10 cellular contexts compared by ENCODE assay signal in genomic region chr1:11563560-11564069, GRCh38.
A peak's percentile ranks its signal among the peaks of the same experiment; 100 is the strongest.
DNase-seq lines count a peak whose midpoint lies in the region; ATAC-seq, FAIRE-seq and TF ChIP-seq lines count a peak whose summit lies in the region.
"Had no signal": no experiment of that assay in that cellular context is flagged by ENCODE, and none has a peak within 500 bp of the region (broad histone marks: within the 10 kb centered on the region; RNA-seq: fewer than 3 reads in every experiment).

No MANE protein-coding gene starts in this region.

- H3K4me2 ChIP-seq in H9 (ENCODE audit: insufficient read depth, insufficient read length, low read length) (no peak overlapping the region), neural progenitor cell (peak overlapping the region; percentile 59)

- no peak overlapping the region for H3K4me3 ChIP-seq in WERI-Rb-1 (ENCODE audit: low read depth, low read length)
- no peak overlapping the region for H3K4me3 ChIP-seq in neural progenitor cell
- no peak overlapping the region for H3K4me3 ChIP-seq in small intestine (ENCODE audit: low read depth in 1 of 2, low read length in 2 of 2)
- H3K4me3 ChIP-seq in psoas muscle = no peak overlapping the region

- FAIRE-seq in small intestine (lab: Jason Lieb, UNC) = no peak

- H3T11ph ChIP-seq in H9 (ENCODE audit: low read length) = no peak overlapping the region

- no peak overlapping the region for H2AFZ ChIP-seq in H9 (ENCODE audit: low read length)
- H2AFZ ChIP-seq in neural progenitor cell (replicated peaks) = no peak overlapping the region

- H2BK120ac ChIP-seq in H9 (ENCODE audit: low read depth, low read length, poor library complexity, severe bottlenecking) = no peak overlapping the region

- no peak for ATAC-seq in psoas muscle
- ATAC-seq in GM18517 (IDR thresholded peaks at IDR 0.05; ENCODE audit: unreplicated experiment) = no peak
- ATAC-seq: activated naive CD8-positive, alpha-beta T cell treated with anti-CD3 and anti-CD28 coated beads, Interleukin-2, amount 50 U/mL, for 24 hours had no signal

- TF ChIP-seq CTCF in H9 (conservative IDR thresholded peaks at IDR 0.05) (no peak), WERI-Rb-1 (IDR thresholded peaks at IDR 0.05; ENCODE audit: low read depth, low read length) (no peak), neural progenitor cell (IDR thresholded peaks at IDR 0.05) (no peak), psoas muscle (IDR thresholded peaks at IDR 0.05) (no peak)

- no peak overlapping the region for H2AK5ac ChIP-seq in H9 (ENCODE audit: insufficient read length, low read length)

- H3K36me3 ChIP-seq in WERI-Rb-1 (peaks cover 6% of the 10 kb centered on the region), neural progenitor cell (no peaks in the 10 kb centered on the region), small intestine (ENCODE audit: control insufficient read depth in 2 of 2, insufficient read depth in 2 of 2, low read length in 2 of 2) (no peaks in the 10 kb centered on the region), psoas muscle (ENCODE audit: insufficient read depth in 1 of 2, low read depth in 1 of 2) (no peaks in the 10 kb centered on the region)

- no peak overlapping the region for H2BK12ac ChIP-seq in H9 (ENCODE audit: insufficient read length, low read depth, low read length)

- H3K27ac ChIP-seq in H9 (ENCODE audit: insufficient read length, low read depth, low read length) (no peak overlapping the region), WERI-Rb-1 (peak overlapping the region; percentile 89), neural progenitor cell (peak overlapping the region; percentile 23), small intestine (ENCODE audit: low read depth in 1 of 2, low read length in 1 of 2) (no peak overlapping the region), psoas muscle (no peak overlapping the region)

- H3K79me2 ChIP-seq in H9 (ENCODE audit: insufficient read depth, low read length) (no peaks in the 10 kb centered on the region), neural progenitor cell (ENCODE audit: low read depth) (no peaks in the 10 kb centered on the region)

- H4K20me1 ChIP-seq in H9 (ENCODE audit: control insufficient read depth, insufficient read depth, insufficient read length) (no peaks in the 10 kb centered on the region), neural progenitor cell (ENCODE audit: low read depth) (peaks cover 6% of the 10 kb centered on the region)

- H3K4me3 Mint-ChIP-seq in H9 (no peak overlapping the region; a peak in 1 of 5 replicates), neural progenitor cell (no peak overlapping the region)
- H3K4me3 Mint-ChIP-seq: activated naive CD8-positive, alpha-beta T cell treated with anti-CD3 and anti-CD28 coated beads, Interleukin-2, amount 50 U/mL, for 24 hours; T-helper 1 cell treated with Interleukin-12 subunit alpha and Interleukin-12 subunit beta and Interleukin-4 antibody, amounts not matched to agents 30 μg/mL and 1 μg/mL, for 36 hours had no signal

- H3F3A ChIP-seq in neural progenitor cell (ENCODE audit: low read depth) = peaks cover 24% of the 10 kb centered on the region

- no peak overlapping the region for H3K18ac ChIP-seq in H9 (ENCODE audit: insufficient read length, low read depth, low read length)

- no peak overlapping the region for H4K5ac ChIP-seq in H9 (ENCODE audit: insufficient read length, low read depth, low read length)

- no peak overlapping the region for H3K56ac ChIP-seq in H9 (ENCODE audit: insufficient read length, low read depth, low read length)

- H3K14ac ChIP-seq in H9 (ENCODE audit: insufficient read depth, low read length) = no peak overlapping the region

- no peaks in the 10 kb centered on the region; a peak in 1 of 5 replicates for H3K9me3 Mint-ChIP-seq in H9
- H3K9me3 Mint-ChIP-seq in neural progenitor cell = peaks cover 4% of the 10 kb centered on the region
- H3K9me3 Mint-ChIP-seq: activated naive CD8-positive, alpha-beta T cell treated with anti-CD3 and anti-CD28 coated beads, Interleukin-2, amount 50 U/mL, for 24 hours; T-helper 1 cell treated with Interleukin-12 subunit alpha and Interleukin-12 subunit beta and Interleukin-4 antibody, amounts not matched to agents 30 μg/mL and 1 μg/mL, for 36 hours had no signal

- H3K4ac ChIP-seq in H9 (ENCODE audit: low read depth, low read length) = no peak overlapping the region

- H3K9ac ChIP-seq in H9 (ENCODE audit: extremely low read depth, insufficient read length, low read length) (no peak overlapping the region), neural progenitor cell (no peak overlapping the region)

- H3K4me1 Mint-ChIP-seq in H9 (peaks cover 30 to 53% of the 10 kb centered on the region in 2 experiments), neural progenitor cell (peaks cover 19% of the 10 kb centered on the region)
- H3K4me1 Mint-ChIP-seq: activated naive CD8-positive, alpha-beta T cell treated with anti-CD3 and anti-CD28 coated beads, Interleukin-2, amount 50 U/mL, for 24 hours had no signal

- no peak overlapping the region for H2BK15ac ChIP-seq in H9 (ENCODE audit: low read depth, low read length)

- H3K4me1 ChIP-seq in H9 (ENCODE audit: insufficient read depth, low read length) (no peaks in the 10 kb centered on the region), neural progenitor cell (peaks cover 30% of the 10 kb centered on the region), small intestine (ENCODE audit: control insufficient read depth in 2 of 2, insufficient read depth in 1 of 2, low read depth in 1 of 2, low read length in 1 of 2) (no peaks in the 10 kb centered on the region), psoas muscle (no peaks in the 10 kb centered on the region)

- no peaks in the 10 kb centered on the region for H3K27me3 ChIP-seq in H9 (ENCODE audit: insufficient read depth, low read length)
- no peaks in the 10 kb centered on the region for H3K27me3 ChIP-seq in WERI-Rb-1 (ENCODE audit: insufficient read depth, low read depth, severe bottlenecking)
- H3K27me3 ChIP-seq in neural progenitor cell = no peaks in the 10 kb centered on the region
- peaks cover 0 to 8% of the 10 kb centered on the region in 2 donors for H3K27me3 ChIP-seq in small intestine (ENCODE audit: control insufficient read depth in 2 of 2, insufficient read depth in 2 of 2, low read length in 2 of 2)
- H3K27me3 ChIP-seq in psoas muscle (ENCODE audit: insufficient read depth in 3 of 3, low read length in 2 of 3) = peaks cover 0 to 54% (median 11%) of the 10 kb centered on the region in 3 donors

- no peaks in the 10 kb centered on the region for H3K79me1 ChIP-seq in H9 (ENCODE audit: insufficient read depth, low read depth, low read length, poor library complexity, severe bottlenecking)

- H3K36me3 Mint-ChIP-seq in H9 (ENCODE audit: insufficient read depth in 1 of 3, low read depth in 3 of 3) = no peaks in the 10 kb centered on the region; a peak in 1 of 7 replicates
- no peaks in the 10 kb centered on the region for H3K36me3 Mint-ChIP-seq in neural progenitor cell

- no peak overlapping the region for H2BK20ac ChIP-seq in H9 (ENCODE audit: low read depth, low read length, poor library complexity, severe bottlenecking)

- WGBS in H9 (ENCODE audit: extremely low coverage, insufficient read length, low lambda C conversion rate) = no CpG with 5 or more reads among the region's 14 CpGs
- 6 to 16% (median 8%) methylated on average over 14 of the region's 14 CpGs for WGBS in small intestine, 3 donors
- 5 to 12% (median 9%) methylated on average over 14 of the region's 14 CpGs for WGBS in psoas muscle, 3 donors

- H3K23ac ChIP-seq in H9 (ENCODE audit: insufficient read length, low read depth, low read length) = no peak overlapping the region

- no peak overlapping the region for H4K91ac ChIP-seq in H9 (ENCODE audit: insufficient read length, low read depth, low read length)

- DNase-seq in H9 (no peak), NCI-H2196 (lab: John Stamatoyannopoulos, UW; ENCODE audit: unreplicated experiment) (peak; percentile 39), WERI-Rb-1 (peak; percentile 86), neural progenitor cell (ENCODE audit: low spot score) (peak; percentile 82), small intestine (no peak), cerebellar cortex (ENCODE audit: low spot score) (no peak), psoas muscle (no peak)
- DNase-seq: activated naive CD8-positive, alpha-beta T cell treated with anti-CD3 and anti-CD28 coated beads, Interleukin-2, amount 50 U/mL, for 24 hours had no signal

- intact Hi-C loops in psoas muscle (cut with DNase I) = no loop called here

- H3K23me2 ChIP-seq in H9 (ENCODE audit: insufficient read length, low read depth, low read length, poor library complexity, severe bottlenecking) = no peaks in the 10 kb centered on the region

- peak overlapping the region in 2 of 3 experiments; percentile 86 to 91; a peak in 3 of 7 replicates for H3K27ac Mint-ChIP-seq in H9
- H3K27ac Mint-ChIP-seq in neural progenitor cell = no peak overlapping the region
- H3K27ac Mint-ChIP-seq: activated naive CD8-positive, alpha-beta T cell treated with anti-CD3 and anti-CD28 coated beads, Interleukin-2, amount 50 U/mL, for 24 hours; T-helper 1 cell treated with Interleukin-12 subunit alpha and Interleukin-12 subunit beta and Interleukin-4 antibody, amounts not matched to agents 30 μg/mL and 1 μg/mL, for 36 hours had no signal

- H3K9me3 ChIP-seq in H9 (ENCODE audit: control insufficient read depth, low read depth, low read length) = no peaks in the 10 kb centered on the region
- no peaks in the 10 kb centered on the region for H3K9me3 ChIP-seq in WERI-Rb-1 (ENCODE audit: severe bottlenecking)
- no peaks in the 10 kb centered on the region for H3K9me3 ChIP-seq in neural progenitor cell (ENCODE audit: low read depth)
- no peaks in the 10 kb centered on the region for H3K9me3 ChIP-seq in small intestine (ENCODE audit: control insufficient read depth, low read depth)
- H3K9me3 ChIP-seq in psoas muscle = no peaks in the 10 kb centered on the region

- H3K27me3 Mint-ChIP-seq in H9 (ENCODE audit: low read depth) (peaks cover 17% of the 10 kb centered on the region), neural progenitor cell (ENCODE audit: insufficient read depth, low read depth) (peaks cover 20% of the 10 kb centered on the region)

- H2BK5ac ChIP-seq in H9 (ENCODE audit: insufficient read length, low read length) = no peak overlapping the region

- H4K8ac ChIP-seq in H9 (replicated peaks; ENCODE audit: insufficient read length, low read depth, low read length) = no peak overlapping the region

Comparison
In these comparisons a context has a peak if more than half of its experiments do, and no peak if none do; other contexts are left out.
1. DNase-seq: peak in NCI-H2196 (single experiment), WERI-Rb-1 (single experiment) and neural progenitor cell (single experiment); none in H9 (single experiment), small intestine (single experiment), cerebellar cortex (single experiment) and psoas muscle (0 of 2).
2. H3K27ac ChIP-seq: peak in WERI-Rb-1 (single experiment) and neural progenitor cell (single experiment); none in H9 (single experiment), small intestine (0 of 2) and psoas muscle (single experiment).